In the genomic region with DNA sequence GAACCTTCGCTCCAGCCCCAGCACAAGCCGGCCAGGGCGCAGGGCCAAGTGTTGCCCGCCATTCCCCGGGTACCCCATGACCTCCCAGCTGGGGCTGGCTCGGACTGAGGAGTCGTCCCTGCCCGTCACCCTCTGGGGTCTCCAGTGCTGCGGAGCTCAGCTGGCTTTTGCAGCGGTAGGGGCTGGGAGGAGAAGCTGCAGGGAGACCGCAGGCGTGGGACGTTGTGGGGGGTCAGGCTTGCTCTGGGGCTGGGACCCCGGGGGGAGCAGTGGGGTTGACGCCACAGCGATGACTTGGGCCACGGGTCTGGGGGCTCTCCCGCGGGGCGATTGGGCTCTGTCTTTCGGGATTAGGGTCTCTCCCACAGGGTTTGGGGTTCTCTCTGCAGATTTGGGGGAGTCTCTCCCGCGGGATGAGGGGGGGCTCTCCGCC, we compare ENCODE assay signal across 17 cellular contexts. TPM values are rescaled to one million over a fixed set of nuclear protein-coding genes. Genes with fewer than 3 reads are reported as not detected.
DNase-seq lines count a peak whose midpoint lies in the region; ATAC-seq and TF ChIP-seq lines count a peak whose summit lies in the region.
"Had no signal": no experiment of that assay in that cellular context is flagged by ENCODE, and none has a peak within 500 bp of the region (broad histone marks: within the 10 kb centered on the region; RNA-seq: fewer than 3 reads in every experiment).

No MANE protein-coding gene starts in this region.

- no peak for TF ChIP-seq CTCF in A673 (conservative IDR thresholded peaks at IDR 0.05; ENCODE audit: low read depth, low read length)
- no peak for TF ChIP-seq CTCF in HFF-Myc (IDR thresholded peaks at IDR 0.05; ENCODE audit: low read depth, low read length, missing control alignments)
- TF ChIP-seq CTCF in kidney epithelial cell (IDR thresholded peaks at IDR 0.05; ENCODE audit: insufficient read depth, low read length, poor library complexity, severe bottlenecking), result no peak

- H3K9me3 Mint-ChIP-seq in stimulated activated effector memory CD8-positive, alpha-beta T cell treated with anti-CD3 and anti-CD28 coated beads, Interleukin-12 subunit alpha, Interleukin-12 subunit beta, amount 100 ng/mL, for 72 hours, result no peaks in the 10 kb centered on the region
- H3K9me3 Mint-ChIP-seq: activated CD8-positive, alpha-beta T cell treated with anti-CD3 and anti-CD28 coated beads for 36 hours had no signal

- no peak for DNase-seq in A673 (ENCODE audit: low spot score)
- no peak for DNase-seq in HFF-Myc (ENCODE audit: extremely low read depth, low read depth)
- DNase-seq in ecto neural progenitor cell (ENCODE audit: low spot score), result peak; percentile 51
- DNase-seq in kidney epithelial cell (ENCODE audit: low read depth), result no peak
- no peak for DNase-seq in stimulated activated effector memory CD8-positive, alpha-beta T cell treated with anti-CD3 and anti-CD28 coated beads, Interleukin-12 subunit alpha, Interleukin-12 subunit beta, amount 100 ng/mL, for 72 hours (ENCODE audit: low spot score in 2 of 2)
- DNase-seq: activated effector memory CD4-positive, alpha-beta T cell treated with Interleukin-2 at 50 U/mL for 16 hours; DMS79; effector memory CD4-positive, alpha-beta T cell; NCI-H1436 treated with DMSO at 0.1 percent for 48 hours; ovary; stimulated activated CD4-positive, alpha-beta T cell treated with anti-CD3 and anti-CD28 coated beads, Interleukin-12 subunit alpha, Interleukin-12 subunit beta, amount 100 ng/mL, for 4 hours; transverse colon had no signal

- no TSS peak for BruUV-seq in A673 (replicated peaks; lab: Mats Ljungman, UMichigan)

- H3K36me3 Mint-ChIP-seq in stimulated activated effector memory CD8-positive, alpha-beta T cell treated with anti-CD3 and anti-CD28 coated beads, Interleukin-12 subunit alpha, Interleukin-12 subunit beta, amount 100 ng/mL, for 72 hours, result no peaks in the 10 kb centered on the region
- H3K36me3 Mint-ChIP-seq: brain had no signal

- POLR2A ChIA-PET in A673 (lab: Charles Lee; ENCODE audit: low non-redundant PET), result no interaction called here

- H3K36me3 ChIP-seq in A673 (ENCODE audit: insufficient read depth, low read length, poor library complexity, severe bottlenecking), result no peaks in the 10 kb centered on the region
- no peaks in the 10 kb centered on the region for H3K36me3 ChIP-seq in kidney epithelial cell (ENCODE audit: control insufficient read depth, insufficient read depth, low read length)
- H3K36me3 ChIP-seq: ovary, transverse colon had no signal

- H3K4me1 ChIP-seq in A673 (ENCODE audit: insufficient read depth, low read length, poor library complexity, severe bottlenecking), result no peaks in the 10 kb centered on the region

- H3K4me1 Mint-ChIP-seq in stimulated activated effector memory CD8-positive, alpha-beta T cell treated with anti-CD3 and anti-CD28 coated beads, Interleukin-12 subunit alpha, Interleukin-12 subunit beta, amount 100 ng/mL, for 72 hours, result peaks cover 6% of the 10 kb centered on the region
- H3K4me1 Mint-ChIP-seq: brain had no signal

- intact Hi-C loops in A673 (cut with micrococcal nuclease; ENCODE audit: unreplicated experiment), result no loop called here

- no peak overlapping the region for H3K27ac ChIP-seq in A673 (ENCODE audit: low read depth, low read length, poor library complexity, severe bottlenecking)
- H3K27ac ChIP-seq: ovary, transverse colon had no signal

- H3K4me3 ChIP-seq in A673 (ENCODE audit: low read depth, low read length, poor library complexity, severe bottlenecking) (peak overlapping the region; percentile 39), HFF-Myc (replicated peaks; ENCODE audit: low read depth, low read length) (peak overlapping the region; percentile 76), kidney epithelial cell (ENCODE audit: low read depth, low read length) (peak overlapping the region; percentile 43)
- H3K4me3 ChIP-seq: ovary had no signal

- ATAC-seq in HG03025 (IDR thresholded peaks at IDR 0.05; ENCODE audit: low FRiP score, unreplicated experiment) (no peak), GM18861 (IDR thresholded peaks at IDR 0.05; ENCODE audit: unreplicated experiment) (no peak), HG03280 (IDR thresholded peaks at IDR 0.05; ENCODE audit: unreplicated experiment) (no peak)
- no peak for ATAC-seq in stimulated activated effector memory CD8-positive, alpha-beta T cell treated with anti-CD3 and anti-CD28 coated beads, Interleukin-12 subunit alpha, Interleukin-12 subunit beta, amount 100 ng/mL, for 72 hours

- H3K27me3 ChIP-seq in A673 (replicated peaks; ENCODE audit: insufficient read depth, low read depth, low read length, poor library complexity) (peaks cover 31% of the 10 kb centered on the region), kidney epithelial cell (ENCODE audit: control insufficient read depth, insufficient read depth, low read length) (peaks cover 21% of the 10 kb centered on the region)

- H3K27ac Mint-ChIP-seq in stimulated activated effector memory CD8-positive, alpha-beta T cell treated with anti-CD3 and anti-CD28 coated beads, Interleukin-12 subunit alpha, Interleukin-12 subunit beta, amount 100 ng/mL, for 72 hours, result no peak overlapping the region
- H3K27ac Mint-ChIP-seq: activated CD8-positive, alpha-beta T cell treated with anti-CD3 and anti-CD28 coated beads for 36 hours; brain had no signal

- CTCF ChIA-PET in A673 (lab: Charles Lee), result no interaction called here

- H3K9me3 ChIP-seq in A673 (ENCODE audit: low read depth, low read length, poor library complexity, severe bottlenecking), result no peaks in the 10 kb centered on the region
- H3K9me3 ChIP-seq: ovary, transverse colon had no signal

- no peak overlapping the region for H3K4me3 Mint-ChIP-seq in stimulated activated effector memory CD8-positive, alpha-beta T cell treated with anti-CD3 and anti-CD28 coated beads, Interleukin-12 subunit alpha, Interleukin-12 subunit beta, amount 100 ng/mL, for 72 hours

RNA-seq across cellular contexts. Expression of gene GAL, which starts 0.4 kb away (rescaled TPM):
- total RNA-seq in A673 (2021), result 3.4 and 4.4 TPM in 2 replicates
- 16.1 and 20.8 TPM in 2 replicates for total RNA-seq in kidney epithelial cell
